Comparison of ENCODE assay signal across 1 cellular context in the genomic region with DNA sequence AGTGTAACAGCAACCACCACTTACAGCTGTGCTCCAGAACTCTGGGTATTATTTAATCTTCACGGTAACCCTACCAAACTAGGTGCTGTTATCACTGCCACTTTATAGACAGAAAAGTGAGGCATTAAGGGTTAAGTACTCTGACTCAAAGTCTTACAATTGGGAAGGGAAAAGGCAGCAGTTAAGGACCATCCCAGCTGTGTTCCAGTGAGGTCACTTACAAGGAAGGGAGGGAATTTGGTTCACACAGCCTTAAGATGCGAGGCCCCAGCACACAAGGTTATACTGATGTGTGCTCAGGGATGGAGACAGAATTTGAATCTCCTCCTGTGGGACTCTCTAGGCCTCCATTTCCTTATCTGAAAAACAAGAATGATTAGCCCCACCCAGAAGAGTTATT.
TF ChIP-seq lines count a peak whose summit lies in the region.

No MANE protein-coding gene starts in this region.

TF ChIP-seq in H1, 55 proteins besides CTCF, POLR2A, EP300 and RAD21 (continued from another document):
- TF ChIP-seq CHD2 (IDR thresholded peaks at IDR 0.05; ENCODE audit: low read length) (no peak), RFX5 (IDR thresholded peaks at IDR 0.05; ENCODE audit: borderline replicate concordance, low read depth, low read length) (no peak), JUND (IDR thresholded peaks at IDR 0.05; ENCODE audit: low read length) (no peak), CTBP2 (IDR thresholded peaks at IDR 0.05; ENCODE audit: borderline replicate concordance, insufficient read depth, insufficient read length, low read length) (no peak), KDM1A (IDR thresholded peaks at IDR 0.05; ENCODE audit: borderline replicate concordance, low read length) (no peak), TBP (IDR thresholded peaks at IDR 0.05; ENCODE audit: low read depth, low read length) (no peak), NANOG (IDR thresholded peaks at IDR 0.05; ENCODE audit: insufficient read depth, low read depth, low read length, poor library complexity, severe bottlenecking) (no peak), EZH2 (IDR thresholded peaks at IDR 0.05; ENCODE audit: low read depth, low read length, severe bottlenecking) (no peak), POLR2AphosphoS5 (IDR thresholded peaks at IDR 0.05; ENCODE audit: low read depth, low read length) (no peak), BRCA1 (IDR thresholded peaks at IDR 0.05; ENCODE audit: low read depth, low read length) (no peak), SIRT6 (IDR thresholded peaks at IDR 0.05; ENCODE audit: low read length) (no peak)
- TF ChIP-seq, protein P1, sequence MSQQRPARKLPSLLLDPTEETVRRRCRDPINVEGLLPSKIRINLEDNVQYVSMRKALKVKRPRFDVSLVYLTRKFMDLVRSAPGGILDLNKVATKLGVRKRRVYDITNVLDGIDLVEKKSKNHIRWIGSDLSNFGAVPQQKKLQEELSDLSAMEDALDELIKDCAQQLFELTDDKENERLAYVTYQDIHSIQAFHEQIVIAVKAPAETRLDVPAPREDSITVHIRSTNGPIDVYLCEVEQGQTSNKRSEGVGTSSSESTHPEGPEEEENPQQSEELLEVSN (IDR thresholded peaks at IDR 0.05), result no peak
- TF ChIP-seq, protein P2, sequence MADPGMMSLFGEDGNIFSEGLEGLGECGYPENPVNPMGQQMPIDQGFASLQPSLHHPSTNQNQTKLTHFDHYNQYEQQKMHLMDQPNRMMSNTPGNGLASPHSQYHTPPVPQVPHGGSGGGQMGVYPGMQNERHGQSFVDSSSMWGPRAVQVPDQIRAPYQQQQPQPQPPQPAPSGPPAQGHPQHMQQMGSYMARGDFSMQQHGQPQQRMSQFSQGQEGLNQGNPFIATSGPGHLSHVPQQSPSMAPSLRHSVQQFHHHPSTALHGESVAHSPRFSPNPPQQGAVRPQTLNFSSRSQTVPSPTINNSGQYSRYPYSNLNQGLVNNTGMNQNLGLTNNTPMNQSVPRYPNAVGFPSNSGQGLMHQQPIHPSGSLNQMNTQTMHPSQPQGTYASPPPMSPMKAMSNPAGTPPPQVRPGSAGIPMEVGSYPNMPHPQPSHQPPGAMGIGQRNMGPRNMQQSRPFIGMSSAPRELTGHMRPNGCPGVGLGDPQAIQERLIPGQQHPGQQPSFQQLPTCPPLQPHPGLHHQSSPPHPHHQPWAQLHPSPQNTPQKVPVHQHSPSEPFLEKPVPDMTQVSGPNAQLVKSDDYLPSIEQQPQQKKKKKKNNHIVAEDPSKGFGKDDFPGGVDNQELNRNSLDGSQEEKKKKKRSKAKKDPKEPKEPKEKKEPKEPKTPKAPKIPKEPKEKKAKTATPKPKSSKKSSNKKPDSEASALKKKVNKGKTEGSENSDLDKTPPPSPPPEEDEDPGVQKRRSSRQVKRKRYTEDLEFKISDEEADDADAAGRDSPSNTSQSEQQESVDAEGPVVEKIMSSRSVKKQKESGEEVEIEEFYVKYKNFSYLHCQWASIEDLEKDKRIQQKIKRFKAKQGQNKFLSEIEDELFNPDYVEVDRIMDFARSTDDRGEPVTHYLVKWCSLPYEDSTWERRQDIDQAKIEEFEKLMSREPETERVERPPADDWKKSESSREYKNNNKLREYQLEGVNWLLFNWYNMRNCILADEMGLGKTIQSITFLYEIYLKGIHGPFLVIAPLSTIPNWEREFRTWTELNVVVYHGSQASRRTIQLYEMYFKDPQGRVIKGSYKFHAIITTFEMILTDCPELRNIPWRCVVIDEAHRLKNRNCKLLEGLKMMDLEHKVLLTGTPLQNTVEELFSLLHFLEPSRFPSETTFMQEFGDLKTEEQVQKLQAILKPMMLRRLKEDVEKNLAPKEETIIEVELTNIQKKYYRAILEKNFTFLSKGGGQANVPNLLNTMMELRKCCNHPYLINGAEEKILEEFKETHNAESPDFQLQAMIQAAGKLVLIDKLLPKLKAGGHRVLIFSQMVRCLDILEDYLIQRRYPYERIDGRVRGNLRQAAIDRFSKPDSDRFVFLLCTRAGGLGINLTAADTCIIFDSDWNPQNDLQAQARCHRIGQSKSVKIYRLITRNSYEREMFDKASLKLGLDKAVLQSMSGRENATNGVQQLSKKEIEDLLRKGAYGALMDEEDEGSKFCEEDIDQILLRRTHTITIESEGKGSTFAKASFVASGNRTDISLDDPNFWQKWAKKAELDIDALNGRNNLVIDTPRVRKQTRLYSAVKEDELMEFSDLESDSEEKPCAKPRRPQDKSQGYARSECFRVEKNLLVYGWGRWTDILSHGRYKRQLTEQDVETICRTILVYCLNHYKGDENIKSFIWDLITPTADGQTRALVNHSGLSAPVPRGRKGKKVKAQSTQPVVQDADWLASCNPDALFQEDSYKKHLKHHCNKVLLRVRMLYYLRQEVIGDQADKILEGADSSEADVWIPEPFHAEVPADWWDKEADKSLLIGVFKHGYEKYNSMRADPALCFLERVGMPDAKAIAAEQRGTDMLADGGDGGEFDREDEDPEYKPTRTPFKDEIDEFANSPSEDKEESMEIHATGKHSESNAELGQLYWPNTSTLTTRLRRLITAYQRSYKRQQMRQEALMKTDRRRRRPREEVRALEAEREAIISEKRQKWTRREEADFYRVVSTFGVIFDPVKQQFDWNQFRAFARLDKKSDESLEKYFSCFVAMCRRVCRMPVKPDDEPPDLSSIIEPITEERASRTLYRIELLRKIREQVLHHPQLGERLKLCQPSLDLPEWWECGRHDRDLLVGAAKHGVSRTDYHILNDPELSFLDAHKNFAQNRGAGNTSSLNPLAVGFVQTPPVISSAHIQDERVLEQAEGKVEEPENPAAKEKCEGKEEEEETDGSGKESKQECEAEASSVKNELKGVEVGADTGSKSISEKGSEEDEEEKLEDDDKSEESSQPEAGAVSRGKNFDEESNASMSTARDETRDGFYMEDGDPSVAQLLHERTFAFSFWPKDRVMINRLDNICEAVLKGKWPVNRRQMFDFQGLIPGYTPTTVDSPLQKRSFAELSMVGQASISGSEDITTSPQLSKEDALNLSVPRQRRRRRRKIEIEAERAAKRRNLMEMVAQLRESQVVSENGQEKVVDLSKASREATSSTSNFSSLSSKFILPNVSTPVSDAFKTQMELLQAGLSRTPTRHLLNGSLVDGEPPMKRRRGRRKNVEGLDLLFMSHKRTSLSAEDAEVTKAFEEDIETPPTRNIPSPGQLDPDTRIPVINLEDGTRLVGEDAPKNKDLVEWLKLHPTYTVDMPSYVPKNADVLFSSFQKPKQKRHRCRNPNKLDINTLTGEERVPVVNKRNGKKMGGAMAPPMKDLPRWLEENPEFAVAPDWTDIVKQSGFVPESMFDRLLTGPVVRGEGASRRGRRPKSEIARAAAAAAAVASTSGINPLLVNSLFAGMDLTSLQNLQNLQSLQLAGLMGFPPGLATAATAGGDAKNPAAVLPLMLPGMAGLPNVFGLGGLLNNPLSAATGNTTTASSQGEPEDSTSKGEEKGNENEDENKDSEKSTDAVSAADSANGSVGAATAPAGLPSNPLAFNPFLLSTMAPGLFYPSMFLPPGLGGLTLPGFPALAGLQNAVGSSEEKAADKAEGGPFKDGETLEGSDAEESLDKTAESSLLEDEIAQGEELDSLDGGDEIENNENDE (IDR thresholded peaks at IDR 0.05; ENCODE audit: insufficient replicate concordance, low read length), result no peak
